ENCODE assay signal across 8 cellular contexts in genomic region chr7:20331912-20332317, GRCh38. TPM values are rescaled to one million over a fixed set of nuclear protein-coding genes. Genes with fewer than 3 reads are reported as not detected.
DNase-seq lines count a peak whose midpoint lies in the region; ATAC-seq and TF ChIP-seq lines count a peak whose summit lies in the region.

No MANE protein-coding gene starts in this region.

- H3K36me3 Mint-ChIP-seq in activated naive CD4-positive, alpha-beta T cell treated with anti-CD3 and anti-CD28 coated beads, Interleukin-2, amount 50 U/mL, for 24 hours, result no peaks in the 10 kb centered on the region

- no peaks in the 10 kb centered on the region for H3K9me3 ChIP-seq in body of pancreas
- H3K9me3 ChIP-seq in upper lobe of left lung, result no peaks in the 10 kb centered on the region

- TF ChIP-seq POLR2A in body of pancreas (IDR thresholded peaks at IDR 0.05) (no peak), upper lobe of left lung (IDR thresholded peaks at IDR 0.05) (no peak)

- ATAC-seq in body of pancreas, result no peak
- no peak for ATAC-seq in upper lobe of left lung (ENCODE audit: low FRiP score in 2 of 2)
- no peak for ATAC-seq in HG02884 (IDR thresholded peaks at IDR 0.05; ENCODE audit: unreplicated experiment)

- H3K4me3 ChIP-seq in body of pancreas (peak overlapping the region; percentile 42 to 46), upper lobe of left lung (peak overlapping the region in 3 of 4 donors; percentile 45 to 60 (median 55))

- no peak overlapping the region for H3K27ac Mint-ChIP-seq in activated naive CD4-positive, alpha-beta T cell treated with anti-CD3 and anti-CD28 coated beads, Interleukin-2, amount 50 U/mL, for 24 hours

- TF ChIP-seq EP300 in upper lobe of left lung (IDR thresholded peaks at IDR 0.05), result no peak

- peaks cover 25% of the 10 kb centered on the region for H3K4me1 ChIP-seq in body of pancreas
- peaks cover 0 to 25% (median 14%) of the 10 kb centered on the region in 4 donors for H3K4me1 ChIP-seq in upper lobe of left lung

- H3K27me3 Mint-ChIP-seq in activated naive CD4-positive, alpha-beta T cell treated with anti-CD3 and anti-CD28 coated beads, Interleukin-2, amount 50 U/mL, for 24 hours, result peaks cover 45% of the 10 kb centered on the region

- WGBS in body of pancreas, 2 donors, result 33 to 41% methylated on average over 9 of the region's 9 CpGs
- WGBS in upper lobe of left lung, 2 donors, result 36 to 45% methylated on average over 9 of the region's 9 CpGs

- DNase-seq in activated naive CD4-positive, alpha-beta T cell (lab: John Stamatoyannopoulos, UW), result no peak
- DNase-seq in body of pancreas (peak in 2 of 4 donors; percentile 21 to 24), medulla oblongata (ENCODE audit: extremely low spot score) (peak; percentile 46), upper lobe of left lung (no peak), cerebellar cortex (ENCODE audit: low spot score) (no peak), DMS153 treated with DMSO at 0.1 percent for 48 hours (lab: John Stamatoyannopoulos, UW; ENCODE audit: unreplicated experiment) (no peak)

- H3K4me1 Mint-ChIP-seq in activated naive CD4-positive, alpha-beta T cell treated with anti-CD3 and anti-CD28 coated beads, Interleukin-2, amount 50 U/mL, for 24 hours, result peaks cover 19% of the 10 kb centered on the region

- H3K27ac ChIP-seq in body of pancreas (peak overlapping the region; percentile 95 to 99 (median 96)), upper lobe of left lung (peak overlapping the region in 1 of 4 donors; percentile 85)

- intact Hi-C loops in body of pancreas (cut with DNase I), result no loop called here

- H3K27me3 ChIP-seq in body of pancreas (no peaks in the 10 kb centered on the region), upper lobe of left lung (no peaks in the 10 kb centered on the region)

- TF ChIP-seq CTCF in body of pancreas (IDR thresholded peaks at IDR 0.05), result no peak
- TF ChIP-seq CTCF in upper lobe of left lung (IDR thresholded peaks at IDR 0.05), result no peak

- H3K4me3 Mint-ChIP-seq in activated naive CD4-positive, alpha-beta T cell treated with anti-CD3 and anti-CD28 coated beads, Interleukin-2, amount 50 U/mL, for 24 hours, result peak overlapping the region; percentile 66

- H3K36me3 ChIP-seq in body of pancreas (replicated peaks in 1 of 2; ENCODE audit: insufficient read depth in 1 of 2, low read depth in 2 of 2), result no peaks in the 10 kb centered on the region
- H3K36me3 ChIP-seq in upper lobe of left lung, result no peaks in the 10 kb centered on the region

- no peaks in the 10 kb centered on the region for H3K9me3 Mint-ChIP-seq in activated naive CD4-positive, alpha-beta T cell treated with anti-CD3 and anti-CD28 coated beads, Interleukin-2, amount 50 U/mL, for 24 hours

RNA-seq across cellular contexts. Expression of gene ITGB8, which starts 1.2 kb away (rescaled TPM):
- total RNA-seq in body of pancreas (10 to 100 TPM; 22.1 to 38.6 TPM), upper lobe of left lung (10 to 100 TPM in 3 of 6 donors, 1 to 10 TPM in 3; 5.2 to 30.5 (median 9.8) TPM)
